Comparison of ENCODE assay signal across 17 cellular contexts in genomic region chr16:81327483-81328196, GRCh38. TPM values are rescaled to one million over a fixed set of nuclear protein-coding genes. Genes with fewer than 3 reads are reported as not detected.
A peak's percentile ranks its signal among the peaks of the same experiment; 100 is the strongest.
DNase-seq lines count a peak whose midpoint lies in the region; ATAC-seq, FAIRE-seq and TF ChIP-seq lines count a peak whose summit lies in the region.
"Had no signal": no experiment of that assay in that cellular context is flagged by ENCODE, and none has a peak within 500 bp of the region (broad histone marks: within the 10 kb centered on the region; RNA-seq: fewer than 3 reads in every experiment).

No MANE protein-coding gene starts in this region.

- H3K9me3 ChIP-seq in PC-3 (ENCODE audit: low read length) (no peaks in the 10 kb centered on the region), mammary epithelial cell (replicated peaks; ENCODE audit: insufficient read depth, low read length) (no peaks in the 10 kb centered on the region), keratinocyte (ENCODE audit: control insufficient read depth, low read depth, low read length) (no peaks in the 10 kb centered on the region), smooth muscle cell (replicated peaks; ENCODE audit: low read depth) (no peaks in the 10 kb centered on the region)

- no peaks in the 10 kb centered on the region for H3K36me3 ChIP-seq in PC-3 (ENCODE audit: low read depth, low read length)
- no peaks in the 10 kb centered on the region for H3K36me3 ChIP-seq in mammary epithelial cell (ENCODE audit: insufficient read depth, low read length)
- H3K36me3 ChIP-seq in keratinocyte (ENCODE audit: control insufficient read depth in 2 of 2, extremely low read depth in 1 of 2, insufficient read depth in 2 of 2, low read length in 2 of 2) = peaks cover 0 to 3% of the 10 kb centered on the region in 2 experiments
- H3K36me3 ChIP-seq in smooth muscle cell (ENCODE audit: low read depth) = no peaks in the 10 kb centered on the region

- WGBS in mammary epithelial cell (ENCODE audit: low coverage, missing lambda C conversion rate) = under 1% methylated on average over 8 of the region's 8 CpGs
- WGBS in smooth muscle cell (ENCODE audit: low lambda C conversion rate) = 78% methylated on average over 8 of the region's 8 CpGs

- in situ Hi-C loops in mammary epithelial cell (cut with MboI; ENCODE audit: low sequenced_read_pairs in 2 of 2) = no loop called here

- no peaks in the 10 kb centered on the region for H3K9me2 ChIP-seq in PC-3 (replicated peaks; ENCODE audit: low read length)

- H3F3A ChIP-seq in PC-3 (ENCODE audit: low read length, unreplicated experiment) = no peaks in the 10 kb centered on the region
- H3F3A ChIP-seq in smooth muscle cell (ENCODE audit: low read depth) = no peaks in the 10 kb centered on the region

- POLR2A ChIA-PET in PC-3 (lab: Charles Lee; ENCODE audit: unreplicated experiment) = no interaction called here

- CTCF ChIA-PET in PC-3 (lab: Charles Lee) = no interaction called here
- CTCF ChIA-PET in mammary epithelial cell (lab: Charles Lee; ENCODE audit: low non-redundant PET) = no interaction called here

- no peak overlapping the region for H2AFZ ChIP-seq in PC-3 (ENCODE audit: low read length)
- H2AFZ ChIP-seq in mammary epithelial cell (ENCODE audit: low read depth, low read length) = peak overlapping the region; percentile 51
- no peak overlapping the region for H2AFZ ChIP-seq in keratinocyte (ENCODE audit: control insufficient read depth, low read length)
- H2AFZ ChIP-seq in smooth muscle cell (ENCODE audit: low read depth) = no peak overlapping the region

- H3K4me1 ChIP-seq in PC-3 (ENCODE audit: insufficient read depth, low read length) (no peaks in the 10 kb centered on the region), mammary epithelial cell (ENCODE audit: insufficient read depth, low read length) (peaks cover 26% of the 10 kb centered on the region), keratinocyte (ENCODE audit: control insufficient read depth, extremely low read depth, insufficient read depth, low read length) (peaks cover 25% of the 10 kb centered on the region), smooth muscle cell (ENCODE audit: low read depth) (no peaks in the 10 kb centered on the region)

- H3K27ac ChIP-seq in PC-3 (ENCODE audit: low read length) (no peak overlapping the region), mammary epithelial cell (ENCODE audit: insufficient read depth, low read depth, low read length) (peak overlapping the region; percentile 70), keratinocyte (ENCODE audit: control insufficient read depth, insufficient read depth, low read length) (peak overlapping the region; percentile 19), smooth muscle cell (ENCODE audit: low read depth) (peak overlapping the region; percentile 9)

- ATAC-seq in PC-3 = no peak
- no peak for ATAC-seq in GM21526 (IDR thresholded peaks at IDR 0.05; ENCODE audit: low FRiP score, unreplicated experiment)
- no peak for ATAC-seq in GM18909 (IDR thresholded peaks at IDR 0.05; ENCODE audit: poor library complexity, unreplicated experiment)
- ATAC-seq: CD8-positive, alpha-beta T cell had no signal

- no peak for TF ChIP-seq POLR2A in H54 (IDR thresholded peaks at IDR 0.05; ENCODE audit: low read depth, low read length)

- H3K27me3 ChIP-seq in PC-3 (ENCODE audit: low read length) (no peaks in the 10 kb centered on the region), mammary epithelial cell (ENCODE audit: insufficient read depth, low read length) (no peaks in the 10 kb centered on the region), keratinocyte (ENCODE audit: control insufficient read depth, extremely low read depth, insufficient read depth, low read length) (no peaks in the 10 kb centered on the region), smooth muscle cell (ENCODE audit: low read depth) (no peaks in the 10 kb centered on the region)

- H4K20me1 ChIP-seq in PC-3 (ENCODE audit: low read length) (no peaks in the 10 kb centered on the region), mammary epithelial cell (ENCODE audit: insufficient read depth, low read length) (no peaks in the 10 kb centered on the region), keratinocyte (ENCODE audit: control insufficient read depth, extremely low read depth, insufficient read depth, low read length) (no peaks in the 10 kb centered on the region), smooth muscle cell (ENCODE audit: low read depth) (peaks cover 90% of the 10 kb centered on the region)

- BruUV-seq in PC-3 (replicated peaks; lab: Mats Ljungman, UMichigan) (no TSS peak), mammary epithelial cell (replicated peaks; lab: Mats Ljungman, UMichigan) (no TSS peak)

- H3K9ac ChIP-seq in PC-3 (ENCODE audit: low read length) (no peak overlapping the region), mammary epithelial cell (ENCODE audit: insufficient read depth, low read length) (no peak overlapping the region), keratinocyte (ENCODE audit: control insufficient read depth, extremely low read depth, insufficient read depth, low read length) (no peak overlapping the region), smooth muscle cell (ENCODE audit: low read depth) (no peak overlapping the region)

- H3K4me3 ChIP-seq in PC-3 (ENCODE audit: low read length) = no peak overlapping the region
- peak overlapping the region; percentile 6 to 45 (median 20) for H3K4me3 ChIP-seq in mammary epithelial cell (replicated peaks in 1 of 3; ENCODE audit: insufficient read depth in 1 of 3, low read depth in 2 of 3, low read length in 3 of 3)
- H3K4me3 ChIP-seq in keratinocyte (ENCODE audit: control insufficient read depth in 2 of 3, extremely low read depth in 1 of 3, insufficient read depth in 2 of 3, low read depth in 1 of 3, low read length in 3 of 3) = peak overlapping the region in 2 of 3 experiments; percentile 20 to 30
- no peak overlapping the region for H3K4me3 ChIP-seq in smooth muscle cell

- FAIRE-seq in keratinocyte (lab: Jason Lieb, UNC) (peak; percentile 85), H54 (lab: Jason Lieb, UNC) (no peak)

- intact Hi-C loops in PC-3 (cut with micrococcal nuclease) (no loop called here), mammary epithelial cell (cut with micrococcal nuclease) (loop anchor here (1.0 kb wide), 1 partner anchor 8 kb away; no protein-coding TSS in a partner anchor)

- no peak overlapping the region for H3K4me2 ChIP-seq in PC-3 (ENCODE audit: low read length)
- peak overlapping the region; percentile 84 for H3K4me2 ChIP-seq in mammary epithelial cell (ENCODE audit: insufficient read depth, low read depth, low read length)
- H3K4me2 ChIP-seq in keratinocyte (ENCODE audit: control insufficient read depth, extremely low read depth, insufficient read depth, low read depth, low read length) = peak overlapping the region; percentile 74
- no peak overlapping the region for H3K4me2 ChIP-seq in smooth muscle cell

- H3K79me2 ChIP-seq in PC-3 (ENCODE audit: low read length) = peaks cover 56% of the 10 kb centered on the region
- H3K79me2 ChIP-seq in mammary epithelial cell (ENCODE audit: insufficient read depth, low read length) = peaks cover 90% of the 10 kb centered on the region
- H3K79me2 ChIP-seq in keratinocyte (ENCODE audit: control insufficient read depth, insufficient read depth, low read length) = peaks cover 63% of the 10 kb centered on the region
- peaks cover 38% of the 10 kb centered on the region for H3K79me2 ChIP-seq in smooth muscle cell (ENCODE audit: low read depth)

- TF ChIP-seq CTCF in PC-3 (conservative IDR thresholded peaks at IDR 0.05; ENCODE audit: low read depth, low read length) (no peak), mammary epithelial cell (conservative IDR thresholded peaks at IDR 0.05 in 1 of 2, IDR thresholded peaks at IDR 0.05 in 1 of 2; ENCODE audit: extremely low read depth in 1 of 2, insufficient read depth in 1 of 2, low read depth in 1 of 2, low read length in 2 of 2) (no peak), keratinocyte (optimal IDR thresholded peaks at IDR 0.05 in 1 of 3, IDR thresholded peaks at IDR 0.05 in 1 of 3, conservative IDR thresholded peaks at IDR 0.05 in 1 of 3; ENCODE audit: extremely low read depth in 1 of 3, insufficient read depth in 2 of 3, low read length in 3 of 3) (no peak), smooth muscle cell (IDR thresholded peaks at IDR 0.05; ENCODE audit: borderline replicate concordance, insufficient read depth, poor library complexity, severe bottlenecking) (no peak)

- dilution Hi-C loops in mammary epithelial cell (cut with HindIII; ENCODE audit: low sequenced_read_pairs) (no loop called here), keratinocyte (cut with MboI; ENCODE audit: extremely low pct_ligation_motif_present, low sequenced_read_pairs) (no loop called here)

- DNase-seq in PC-3 (peak; percentile 18), mammary epithelial cell (peak; percentile 60), keratinocyte (ENCODE audit: low read depth, low spot score) (no peak), smooth muscle cell (lab: John Stamatoyannopoulos, UW; ENCODE audit: unreplicated experiment) (no peak), H54 (ENCODE audit: insufficient read length, low spot score) (no peak), NCI-H524 treated with DMSO at 0.1 percent for 48 hours (lab: John Stamatoyannopoulos, UW) (no peak)
- DNase-seq: ACHN; CD8-positive, alpha-beta T cell; GF-D8; H7; NCI-H146; NCI-H2081 treated with DMSO at 0.1 percent for 48 hours; NCI-H226; NCI-H526 treated with DMSO at 0.1 percent for 48 hours; RPMI8226 had no signal

- H3K9me1 ChIP-seq in keratinocyte (ENCODE audit: control insufficient read depth, extremely low read depth, insufficient read depth, low read length) = no peaks in the 10 kb centered on the region

RNA-seq across cellular contexts. Expression of gene GAN, which starts 12.9 kb away (rescaled TPM):
- total RNA-seq in PC-3 (2014; rRNA removed) (5.3 and 5.8 TPM in 2 replicates), mammary epithelial cell (10 to 100 TPM; 14.9 to 33.2 TPM), smooth muscle cell (14.6 and 16.3 TPM in 2 replicates)
- polyA plus RNA-seq in mammary epithelial cell (3.3 TPM), keratinocyte (5.3 to 6.5 TPM (median 5.8 TPM) in 3 replicates), smooth muscle cell (1.2 and 1.6 TPM in 2 replicates)
- polyA minus RNA-seq in mammary epithelial cell (18.0 TPM), keratinocyte (11.7 to 25.4 TPM (median 18.6 TPM) in 3 replicates)
- polyA plus RNA-seq in keratinocyte (2011; ENCODE audit: low read depth) = 14.7 TPM
- 3.8 and 4.4 TPM in 2 replicates for polyA plus RNA-seq in keratinocyte (2011; cell fraction: cytosol; rRNA removed)
- polyA plus RNA-seq in keratinocyte (2011; cell fraction: nucleus; rRNA removed) = 11.0 and 12.7 TPM in 2 replicates
- polyA plus RNA-seq in keratinocyte (2012; ENCODE audit: low replicate concordance) = 3.2 and 11.1 TPM in 2 replicates
- 14.0 TPM for polyA minus RNA-seq in keratinocyte (2011; cell fraction: cytosol; rRNA and poly(A)+ RNA removed)
- polyA minus RNA-seq in keratinocyte (2011; cell fraction: nucleus; rRNA and poly(A)+ RNA removed) = 23.0 and 42.6 TPM in 2 replicates

Comparison
In these comparisons a context has a peak if more than half of its experiments do, and no peak if none do; other contexts are left out.
1. DNase-seq: peak in PC-3 (single experiment) and mammary epithelial cell (single experiment); none in keratinocyte (single experiment), smooth muscle cell (single experiment), H54 (single experiment) and NCI-H524 treated with DMSO at 0.1 percent for 48 hours (single experiment).
2. H3K4me2 ChIP-seq: peak in mammary epithelial cell (single experiment) and keratinocyte (single experiment); none in PC-3 (single experiment) and smooth muscle cell (single experiment).
3. H3K4me3 ChIP-seq: peak in mammary epithelial cell (3 of 3) and keratinocyte (2 of 3); none in PC-3 (single experiment) and smooth muscle cell (single experiment).